Comparison of ENCODE assay signal across 12 cellular contexts in the genomic region with DNA sequence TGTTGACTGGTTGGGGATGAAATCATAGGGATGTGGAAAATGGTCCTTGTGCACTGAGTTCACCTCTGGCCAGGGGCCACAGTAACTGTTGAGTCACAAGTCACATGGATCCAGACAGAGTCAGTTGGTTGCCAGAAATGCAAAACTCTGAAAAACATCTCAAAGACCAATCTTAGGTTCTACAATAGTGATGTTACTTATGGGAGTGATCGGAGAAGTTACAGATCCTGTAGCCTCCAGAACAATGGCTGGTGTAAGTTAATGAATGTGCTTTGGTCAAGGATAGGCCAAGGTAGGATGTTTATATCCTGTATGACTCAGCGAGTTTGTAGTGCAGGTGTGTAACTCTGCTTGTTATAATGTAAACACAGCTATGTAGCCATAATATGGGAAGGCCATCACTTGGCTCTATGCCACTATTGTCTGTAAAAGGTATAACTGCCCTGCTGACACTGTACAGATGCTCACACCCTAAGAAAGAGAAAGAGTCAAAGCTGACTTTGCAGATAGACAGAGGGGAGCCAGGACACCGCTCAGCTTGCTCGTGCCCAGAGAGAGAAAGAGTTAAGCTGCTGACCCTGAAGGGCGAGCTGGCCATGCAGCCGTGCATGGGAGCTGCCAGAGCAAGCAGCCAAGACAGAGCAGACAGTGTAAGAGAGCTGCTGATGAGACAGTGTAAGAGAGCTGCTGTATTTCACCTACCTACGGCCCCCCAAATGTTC. TPM values are rescaled to one million over a fixed set of nuclear protein-coding genes. Genes with fewer than 3 reads are reported as not detected.
DNase-seq lines count a peak whose midpoint lies in the region; TF ChIP-seq lines count a peak whose summit lies in the region.
"Had no signal": no experiment of that assay in that cellular context is flagged by ENCODE, and none has a peak within 500 bp of the region (broad histone marks: within the 10 kb centered on the region; RNA-seq: fewer than 3 reads in every experiment).

No MANE protein-coding gene starts in this region.

- H3K9me3 Mint-ChIP-seq in endothelial cell (ENCODE audit: unreplicated experiment): no peaks in the 10 kb centered on the region

- H3K36me3 Mint-ChIP-seq in endothelial cell (ENCODE audit: low read depth, unreplicated experiment): no peaks in the 10 kb centered on the region

- no peak overlapping the region for H3K4me3 ChIP-seq in choroid plexus epithelial cell (ENCODE audit: low read depth, low read length)

- DNase-seq in EH (ENCODE audit: low read depth) (peak; percentile 65), NCI-H510A (lab: John Stamatoyannopoulos, UW) (peak; percentile 18), choroid plexus epithelial cell (ENCODE audit: low read depth) (peak; percentile 77), myocyte (ENCODE audit: low read depth) (peak; percentile 29), endothelial cell (ENCODE audit: low spot score) (no peak), middle frontal gyrus (ENCODE audit: extremely low spot score, low spot score) (no peak), Kasumi-1 (lab: John Stamatoyannopoulos, UW) (no peak), NOMO-1 (lab: John Stamatoyannopoulos, UW; ENCODE audit: unreplicated experiment in 2 of 2) (no peak)
- DNase-seq: activated T-cell treated with anti-CD3 and anti-CD28 coated beads, Interleukin-2, amount 50 U/mL, for 4 hours; cortex of kidney; NCI-H82; occipital lobe had no signal

- H3K27ac Mint-ChIP-seq in endothelial cell (ENCODE audit: unreplicated experiment): no peak overlapping the region

- TF ChIP-seq CTCF in choroid plexus epithelial cell (conservative IDR thresholded peaks at IDR 0.05; ENCODE audit: low read depth, low read length): no peak
- TF ChIP-seq CTCF in endothelial cell (IDR thresholded peaks at IDR 0.05; ENCODE audit: unreplicated experiment): no peak

- peaks cover 6% of the 10 kb centered on the region for H3K4me1 Mint-ChIP-seq in endothelial cell (ENCODE audit: unreplicated experiment)

- peaks cover 2% of the 10 kb centered on the region for H3K27me3 Mint-ChIP-seq in endothelial cell (ENCODE audit: unreplicated experiment)

- H3K4me3 Mint-ChIP-seq in endothelial cell (ENCODE audit: unreplicated experiment): no peak overlapping the region
- H3K4me3 Mint-ChIP-seq: activated T-cell treated with anti-CD3 and anti-CD28 coated beads, Interleukin-2, amount 50 U/mL, for 4 hours had no signal

RNA-seq across cellular contexts. Expression of gene C9orf152, which starts 27.1 kb away (rescaled TPM):
- total RNA-seq in myocyte: not detected in 2 replicates
- polyA plus RNA-seq in myocyte (2012): 0.21 TPM
- total RNA-seq in endothelial cell (ENCODE audit: unreplicated experiment): not detected
- total RNA-seq: occipital lobe had no signal

Comparison
In these comparisons a context has a peak if more than half of its experiments do, and no peak if none do; other contexts are left out.
1. DNase-seq: peak in EH (single experiment), NCI-H510A (single experiment), choroid plexus epithelial cell (single experiment) and myocyte (single experiment); none in endothelial cell (single experiment), middle frontal gyrus (single experiment), Kasumi-1 (0 of 2) and NOMO-1 (0 of 2).